In genomic region chr2:241540766-241541561, GRCh38 we compare ENCODE assay signal across 8 cellular contexts. TPM values are rescaled to one million over a fixed set of nuclear protein-coding genes. Genes with fewer than 3 reads are reported as not detected.
A peak's percentile ranks its signal among the peaks of the same experiment; 100 is the strongest.
DNase-seq lines count a peak whose midpoint lies in the region; ATAC-seq lines count a peak whose summit lies in the region.

No MANE protein-coding gene starts in this region.

- H3K4me1 ChIP-seq in NT2/D1 (ENCODE audit: insufficient read depth, insufficient read length): peaks cover 6% of the 10 kb centered on the region

- H3K9me3 ChIP-seq in NT2/D1 (ENCODE audit: insufficient read depth, low read length): no peaks in the 10 kb centered on the region

- peak; percentile 95 for DNase-seq in GM03348 (ENCODE audit: low spot score)
- DNase-seq in NT2/D1 (ENCODE audit: low read depth, low spot score): peak; percentile 47
- DNase-seq in activated effector memory CD4-positive, alpha-beta T cell treated with Interleukin-2 at 50 U/mL for 16 hours: peak; percentile 24
- peak; percentile 13 for DNase-seq in fibroblast of the conjunctiva (ENCODE audit: low read depth)
- DNase-seq in occipital lobe (lab: John Stamatoyannopoulos, UW): peak; percentile 44
- DNase-seq in substantia nigra (lab: John Stamatoyannopoulos, UW): peak in 26 of 49 donors; percentile 17 to 94 (median 48)

- no peaks in the 10 kb centered on the region for H3K36me3 ChIP-seq in NT2/D1 (ENCODE audit: insufficient read depth, insufficient read length, low read length)

- H3K27ac ChIP-seq in substantia nigra (ENCODE audit: low read depth, low read length, poor library complexity, severe bottlenecking): peak overlapping the region; percentile 66

- ATAC-seq in GM21619 (IDR thresholded peaks at IDR 0.05; ENCODE audit: unreplicated experiment) (no peak), HG03521 (IDR thresholded peaks at IDR 0.05; ENCODE audit: unreplicated experiment) (no peak)

- H3K27me3 ChIP-seq in NT2/D1 (ENCODE audit: insufficient read depth, insufficient read length): peaks cover 42% of the 10 kb centered on the region

- H3K4me3 ChIP-seq in NT2/D1 (ENCODE audit: insufficient read length, low read depth): peak overlapping the region; percentile 33

- H3K9ac ChIP-seq in NT2/D1 (ENCODE audit: insufficient read length, low read depth): peak overlapping the region; percentile 39

RNA-seq across cellular contexts. Expression of gene BOK, which starts 17.6 kb away (rescaled TPM):
- total RNA-seq in occipital lobe: 22.8 TPM

RNA-seq across cellular contexts. Expression of gene STK25, which starts 32.6 kb away (rescaled TPM):
- total RNA-seq in occipital lobe: 160 TPM

Comparison
In these comparisons a context has a peak if more than half of its experiments do, and no peak if none do; other contexts are left out.
1. DNase-seq: peak in every context shown above with its lines; median percentile 95 in GM03348; 48 in substantia nigra; 47 in NT2/D1; 44 in occipital lobe; 24 in activated effector memory CD4-positive, alpha-beta T cell treated with Interleukin-2 at 50 U/mL for 16 hours; 13 in fibroblast of the conjunctiva.